In genomic region chr7:2753148-2753547, GRCh38 we compare ENCODE assay signal across 32 cellular contexts.
"Had no signal": no experiment of that assay in that cellular context is flagged by ENCODE, and none has a peak within 500 bp of the region (broad histone marks: within the 10 kb centered on the region; RNA-seq: fewer than 3 reads in every experiment).

No MANE protein-coding gene starts in this region.

- DNase-seq: activated CD4-positive, alpha-beta T cell treated with anti-CD3 and anti-CD28 coated beads, Interleukin-2, amount 10 ng/mL, durations not matched to agents 24 days and 14 days; activated CD4-positive, alpha-beta T cell treated with anti-CD3 and anti-CD28 coated beads, Interleukin-2, amount 50 U/mL, for 4 hours; activated CD8-positive, alpha-beta T cell treated with anti-CD3 and anti-CD28 coated beads for 36 hours; activated gamma-delta T cell treated with Interleukin-2 at 50 U/mL for 16 hours; activated naive CD4-positive, alpha-beta T cell treated with anti-CD3 and anti-CD28 coated beads for 36 hours; activated T-cell treated with anti-CD3 and anti-CD28 coated beads for 4 hours; activated T-cell treated with anti-CD3 and anti-CD28 coated beads, Interleukin-2, amount 50 U/mL, for 4 hours; body of pancreas; Kasumi-1; MG63; NCI-H1048; NCI-H1105 treated with DMSO at 0.1 percent for 48 hours; NCI-H1436; NCI-H1694; NCI-H1930; NCI-H2081 treated with DMSO at 0.1 percent for 48 hours; NCI-H226; NCI-H524 treated with DMSO at 0.1 percent for 48 hours; PC-3; SIG-M5; SW 1271; T-helper 1 cell; T-helper 9 cell; WERI-Rb-1 had no signal

- ATAC-seq: activated CD8-positive, alpha-beta T cell treated with anti-CD3 and anti-CD28 coated beads for 36 hours; activated naive CD4-positive, alpha-beta T cell treated with anti-CD3 and anti-CD28 coated beads, Interleukin-2, amount 50 U/mL, for 72 hours; activated T-cell treated with anti-CD3 and anti-CD28 coated beads, Interleukin-2, amount 50 U/mL, for 4 hours; body of pancreas; PC-3; Right ventricle myocardium inferior; SK-N-SH treated with all-trans-retinoic acid at 6 μM for 48 hours had no signal

- H3K27me3 ChIP-seq: adrenal gland, body of pancreas, breast epithelium, MG63 had no signal

- H3K4me1 ChIP-seq: body of pancreas had no signal

- H3K36me3 ChIP-seq: adrenal gland, breast epithelium, WERI-Rb-1 had no signal

- H3K9me3 ChIP-seq: adrenal gland, body of pancreas, breast epithelium had no signal

- FAIRE-seq: astrocyte, RCC 7860 had no signal

- H3K4me3 ChIP-seq: adrenal gland, body of pancreas, breast epithelium, MG63 had no signal

- H3K27ac ChIP-seq: adrenal gland, body of pancreas, breast epithelium, RWPE1, WERI-Rb-1 had no signal
